In genomic region chr2:42927334-42928160, GRCh38 we compare ENCODE assay signal across 1 cellular context.
A peak's percentile ranks its signal among the peaks of the same experiment; 100 is the strongest.
TF ChIP-seq lines count a peak whose summit lies in the region.

No MANE protein-coding gene starts in this region.

TF ChIP-seq in K562, 482 proteins besides CTCF, POLR2A, EP300 and RAD21 (continued from another document):
- TF ChIP-seq, protein P1, sequence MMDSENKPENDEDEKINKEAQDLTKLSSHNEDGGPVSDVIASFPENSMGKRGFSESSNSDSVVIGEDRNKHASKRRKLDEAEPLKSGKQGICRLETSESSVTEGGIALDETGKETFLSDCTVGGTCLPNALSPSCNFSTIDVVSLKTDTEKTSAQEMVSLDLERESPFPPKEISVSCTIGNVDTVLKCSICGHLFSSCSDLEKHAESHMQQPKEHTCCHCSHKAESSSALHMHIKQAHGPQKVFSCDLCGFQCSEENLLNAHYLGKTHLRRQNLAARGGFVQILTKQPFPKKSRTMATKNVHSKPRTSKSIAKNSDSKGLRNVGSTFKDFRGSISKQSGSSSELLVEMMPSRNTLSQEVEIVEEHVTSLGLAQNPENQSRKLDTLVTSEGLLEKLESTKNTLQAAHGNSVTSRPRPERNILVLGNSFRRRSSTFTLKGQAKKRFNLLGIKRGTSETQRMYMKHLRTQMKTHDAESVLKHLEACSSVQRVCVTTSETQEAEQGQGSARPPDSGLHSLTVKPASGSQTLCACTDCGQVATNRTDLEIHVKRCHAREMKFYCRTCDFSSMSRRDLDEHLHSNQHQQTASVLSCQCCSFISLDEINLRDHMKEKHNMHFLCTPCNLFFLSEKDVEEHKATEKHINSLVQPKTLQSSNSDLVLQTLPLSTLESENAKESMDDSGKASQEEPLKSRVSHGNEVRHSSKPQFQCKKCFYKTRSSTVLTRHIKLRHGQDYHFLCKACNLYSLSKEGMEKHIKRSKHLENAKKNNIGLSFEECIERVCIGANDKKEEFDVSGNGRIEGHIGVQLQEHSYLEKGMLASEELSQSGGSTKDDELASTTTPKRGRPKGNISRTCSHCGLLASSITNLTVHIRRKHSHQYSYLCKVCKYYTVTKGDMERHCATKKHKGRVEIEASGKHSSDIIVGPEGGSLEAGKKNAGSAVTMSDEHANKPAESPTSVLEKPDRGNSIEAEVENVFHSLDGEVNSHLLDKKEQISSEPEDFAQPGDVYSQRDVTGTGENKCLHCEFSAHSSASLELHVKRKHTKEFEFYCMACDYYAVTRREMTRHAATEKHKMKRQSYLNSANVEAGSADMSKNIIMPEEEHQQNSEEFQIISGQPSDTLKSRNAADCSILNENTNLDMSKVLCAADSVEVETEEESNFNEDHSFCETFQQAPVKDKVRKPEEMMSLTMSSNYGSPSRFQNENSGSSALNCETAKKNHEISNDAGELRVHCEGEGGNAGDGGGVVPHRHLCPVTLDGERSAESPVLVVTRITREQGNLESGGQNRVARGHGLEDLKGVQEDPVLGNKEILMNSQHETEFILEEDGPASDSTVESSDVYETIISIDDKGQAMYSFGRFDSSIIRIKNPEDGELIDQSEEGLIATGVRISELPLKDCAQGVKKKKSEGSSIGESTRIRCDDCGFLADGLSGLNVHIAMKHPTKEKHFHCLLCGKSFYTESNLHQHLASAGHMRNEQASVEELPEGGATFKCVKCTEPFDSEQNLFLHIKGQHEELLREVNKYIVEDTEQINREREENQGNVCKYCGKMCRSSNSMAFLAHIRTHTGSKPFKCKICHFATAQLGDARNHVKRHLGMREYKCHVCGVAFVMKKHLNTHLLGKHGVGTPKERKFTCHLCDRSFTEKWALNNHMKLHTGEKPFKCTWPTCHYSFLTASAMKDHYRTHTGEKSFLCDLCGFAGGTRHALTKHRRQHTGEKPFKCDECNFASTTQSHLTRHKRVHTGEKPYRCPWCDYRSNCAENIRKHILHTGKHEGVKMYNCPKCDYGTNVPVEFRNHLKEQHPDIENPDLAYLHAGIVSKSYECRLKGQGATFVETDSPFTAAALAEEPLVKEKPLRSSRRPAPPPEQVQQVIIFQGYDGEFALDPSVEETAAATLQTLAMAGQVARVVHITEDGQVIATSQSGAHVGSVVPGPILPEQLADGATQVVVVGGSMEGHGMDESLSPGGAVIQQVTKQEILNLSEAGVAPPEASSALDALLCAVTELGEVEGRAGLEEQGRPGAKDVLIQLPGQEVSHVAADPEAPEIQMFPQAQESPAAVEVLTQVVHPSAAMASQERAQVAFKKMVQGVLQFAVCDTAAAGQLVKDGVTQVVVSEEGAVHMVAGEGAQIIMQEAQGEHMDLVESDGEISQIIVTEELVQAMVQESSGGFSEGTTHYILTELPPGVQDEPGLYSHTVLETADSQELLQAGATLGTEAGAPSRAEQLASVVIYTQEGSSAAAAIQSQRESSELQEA (IDR thresholded peaks at IDR 0.05; ENCODE audit: low read depth): 0 out of 2 replicates have a peak, but pooled peaks have one; percentile 22
- TF ChIP-seq CEBPZ (IDR thresholded peaks at IDR 0.05; ENCODE audit: borderline replicate concordance, low read depth, low read length) (no peak), ZNF232 (CRISPR knock-in tag; IDR thresholded peaks at IDR 0.05) (no peak), SMAD1 (IDR thresholded peaks at IDR 0.05; ENCODE audit: low read depth, low read length, partially characterized antibody) (peak; percentile 36), FOXP4 (CRISPR knock-in tag; IDR thresholded peaks at IDR 0.05; ENCODE audit: borderline replicate concordance) (no peak), CAMTA2 (CRISPR knock-in tag; conservative IDR thresholded peaks at IDR 0.05) (0 out of 2 replicates have a peak, but pooled peaks have one; percentile 31)
